Comparison of ENCODE assay signal across 19 cellular contexts in the genomic region with DNA sequence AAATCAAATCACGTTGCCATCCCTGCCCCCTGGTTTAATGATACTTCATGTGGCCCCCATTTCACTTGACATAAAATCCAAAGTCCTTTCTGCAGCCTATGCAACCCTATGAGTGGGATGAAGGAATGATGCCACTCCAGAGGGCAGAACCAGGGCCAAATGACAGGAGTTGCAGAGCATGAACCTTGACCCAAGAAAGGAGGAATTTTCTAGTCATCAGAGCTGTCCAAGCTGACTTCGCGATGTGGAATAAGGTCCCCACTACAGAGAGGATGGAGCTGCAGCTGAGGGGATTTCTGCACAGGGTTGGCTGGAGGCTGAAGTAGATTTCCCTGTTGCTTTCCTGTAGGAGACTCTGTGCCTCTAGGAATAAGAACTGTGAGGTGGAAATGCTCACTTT. TPM values are rescaled to one million over a fixed set of nuclear protein-coding genes. Genes with fewer than 3 reads are reported as not detected.
"Had no signal": no experiment of that assay in that cellular context is flagged by ENCODE, and none has a peak within 500 bp of the region (broad histone marks: within the 10 kb centered on the region; RNA-seq: fewer than 3 reads in every experiment).

No MANE protein-coding gene starts in this region.

- ATAC-seq: natural killer cell had no signal

- H3K9ac ChIP-seq: parathyroid adenoma had no signal

- H3K79me2 ChIP-seq: hepatocyte, parathyroid adenoma had no signal

- H3K27ac ChIP-seq: gastroesophageal sphincter, heart left ventricle, hepatocyte, neutrophil, parathyroid adenoma, skin epidermis, thoracic aorta, tibial nerve, upper lobe of left lung, vagina had no signal

- H3K9me3 ChIP-seq: gastroesophageal sphincter, heart left ventricle, neutrophil, thoracic aorta, tibial nerve, upper lobe of left lung, vagina had no signal

- H3K36me3 ChIP-seq: gastroesophageal sphincter, heart left ventricle, neutrophil, thoracic aorta, tibial nerve, upper lobe of left lung, vagina had no signal

- H3K4me3 ChIP-seq: gastroesophageal sphincter, heart left ventricle, hepatocyte, lung, skin epidermis, thoracic aorta, tibial nerve, upper lobe of left lung, vagina had no signal

- H2AFZ ChIP-seq: hepatocyte, parathyroid adenoma had no signal

- H3K4me2 ChIP-seq: hepatocyte had no signal

- H3K27me3 ChIP-seq: hepatocyte, vagina had no signal

- DNase-seq: cerebellar nuclear complex; effector memory CD4-positive, alpha-beta T cell; foreskin fibroblast; kidney; natural killer cell; stimulated activated CD4-positive, alpha-beta T cell treated with anti-CD3 and anti-CD28 coated beads, Interleukin-15, amount 100 ng/mL, for 24 hours; stimulated activated CD4-positive, alpha-beta T cell treated with anti-CD3 and anti-CD28 coated beads, Interleukin-2, amount 100 ng/mL, for 48 hours; stimulated activated naive B cell treated with anti-CD40 and anti-IgM and Interleukin-4, amounts not matched to agents 10 μg/mL and 1 μg/mL and 100 μg/mL, for 72 hours had no signal

RNA-seq across cellular contexts. Expression of a gene that starts 15.8 kb away (rescaled TPM):
- total RNA-seq: natural killer cell had no signal
